8 cellular contexts compared by ENCODE assay signal in genomic region chr6:16238658-16239089, GRCh38. TPM values are rescaled to one million over a fixed set of nuclear protein-coding genes. Genes with fewer than 3 reads are reported as not detected.
A peak's percentile ranks its signal among the peaks of the same experiment; 100 is the strongest.
DNase-seq lines count a peak whose midpoint lies in the region; ATAC-seq and TF ChIP-seq lines count a peak whose summit lies in the region.

No MANE protein-coding gene starts in this region.

- peak overlapping the region; percentile 68 for H3K4me3 ChIP-seq in hepatocyte

- under 1% methylated on average over 20 of the region's 34 CpGs for WGBS in hepatocyte (ENCODE audit: low lambda C conversion rate, missing lambda C conversion rate)

- no peaks in the 10 kb centered on the region for H3K9me3 Mint-ChIP-seq in activated T-helper 17 cell treated with anti-CD3 and anti-CD28 coated beads, Interleukin-2, amount 50 U/mL, for 72 hours
- no peaks in the 10 kb centered on the region for H3K9me3 Mint-ChIP-seq in stimulated activated effector memory CD8-positive, alpha-beta T cell treated with anti-CD3 and anti-CD28 coated beads, Interleukin-12 subunit alpha, Interleukin-12 subunit beta, amount 100 ng/mL, for 72 hours

- peaks cover 13% of the 10 kb centered on the region for H3K4me1 Mint-ChIP-seq in activated T-helper 17 cell treated with anti-CD3 and anti-CD28 coated beads, Interleukin-2, amount 50 U/mL, for 72 hours
- peaks cover 31% of the 10 kb centered on the region for H3K4me1 Mint-ChIP-seq in stimulated activated effector memory CD8-positive, alpha-beta T cell treated with anti-CD3 and anti-CD28 coated beads, Interleukin-12 subunit alpha, Interleukin-12 subunit beta, amount 100 ng/mL, for 72 hours

- no peaks in the 10 kb centered on the region for H3K36me3 Mint-ChIP-seq in activated T-helper 17 cell treated with anti-CD3 and anti-CD28 coated beads, Interleukin-2, amount 50 U/mL, for 72 hours (ENCODE audit: low read depth)
- no peaks in the 10 kb centered on the region for H3K36me3 Mint-ChIP-seq in stimulated activated effector memory CD8-positive, alpha-beta T cell treated with anti-CD3 and anti-CD28 coated beads, Interleukin-12 subunit alpha, Interleukin-12 subunit beta, amount 100 ng/mL, for 72 hours

- DNase-seq in hepatocyte (ENCODE audit: low spot score) (no peak), NOMO-1 treated with DMSO at 0.1 percent for 48 hours (lab: John Stamatoyannopoulos, UW; ENCODE audit: unreplicated experiment) (no peak), NCI-H1092 treated with DMSO at 0.1 percent for 48 hours (lab: John Stamatoyannopoulos, UW) (no peak), A172 (ENCODE audit: low spot score) (no peak)
- peak in 1 of 2 donors; percentile 55 for DNase-seq in stimulated activated effector memory CD8-positive, alpha-beta T cell treated with anti-CD3 and anti-CD28 coated beads, Interleukin-12 subunit alpha, Interleukin-12 subunit beta, amount 100 ng/mL, for 72 hours (ENCODE audit: low spot score in 2 of 2)

- H3K36me3 ChIP-seq in hepatocyte (replicated peaks; ENCODE audit: insufficient read depth, low read depth), result no peaks in the 10 kb centered on the region

- peak overlapping the region; percentile 77 for H3K4me3 Mint-ChIP-seq in activated T-helper 17 cell treated with anti-CD3 and anti-CD28 coated beads, Interleukin-2, amount 50 U/mL, for 72 hours
- peak overlapping the region; percentile 81 for H3K4me3 Mint-ChIP-seq in stimulated activated effector memory CD8-positive, alpha-beta T cell treated with anti-CD3 and anti-CD28 coated beads, Interleukin-12 subunit alpha, Interleukin-12 subunit beta, amount 100 ng/mL, for 72 hours

- no peaks in the 10 kb centered on the region for H3K27me3 ChIP-seq in hepatocyte

- no peaks in the 10 kb centered on the region for H3K79me2 ChIP-seq in hepatocyte

- H3K27ac ChIP-seq in hepatocyte, result no peak overlapping the region

- peak overlapping the region; percentile 84 for H2AFZ ChIP-seq in hepatocyte

- H3K4me1 ChIP-seq in hepatocyte (ENCODE audit: insufficient read depth), result peaks cover 13% of the 10 kb centered on the region

- H3K27ac Mint-ChIP-seq in activated T-helper 17 cell treated with anti-CD3 and anti-CD28 coated beads, Interleukin-2, amount 50 U/mL, for 72 hours, result no peak overlapping the region
- H3K27ac Mint-ChIP-seq in stimulated activated effector memory CD8-positive, alpha-beta T cell treated with anti-CD3 and anti-CD28 coated beads, Interleukin-12 subunit alpha, Interleukin-12 subunit beta, amount 100 ng/mL, for 72 hours, result no peak overlapping the region

- ATAC-seq in GM18502 (IDR thresholded peaks at IDR 0.05; ENCODE audit: poor library complexity, unreplicated experiment), result peak; percentile 16
- ATAC-seq in HG02798 (IDR thresholded peaks at IDR 0.05; ENCODE audit: poor library complexity, unreplicated experiment), result peak; percentile 1
- peak; percentile 23 for ATAC-seq in activated T-helper 17 cell treated with anti-CD3 and anti-CD28 coated beads, Interleukin-2, amount 50 U/mL, for 72 hours (replicated peaks)
- peak; percentile 31 for ATAC-seq in stimulated activated effector memory CD8-positive, alpha-beta T cell treated with anti-CD3 and anti-CD28 coated beads, Interleukin-12 subunit alpha, Interleukin-12 subunit beta, amount 100 ng/mL, for 72 hours

- H3K9me3 ChIP-seq in hepatocyte (ENCODE audit: low read depth), result no peaks in the 10 kb centered on the region

- peaks cover 26% of the 10 kb centered on the region for H3K27me3 Mint-ChIP-seq in activated T-helper 17 cell treated with anti-CD3 and anti-CD28 coated beads, Interleukin-2, amount 50 U/mL, for 72 hours

- H3K9me2 ChIP-seq in hepatocyte (replicated peaks; ENCODE audit: insufficient read depth), result no peaks in the 10 kb centered on the region

- TF ChIP-seq CTCF in hepatocyte (IDR thresholded peaks at IDR 0.05; ENCODE audit: poor library complexity), result peak; percentile 4

- H4K20me1 ChIP-seq in hepatocyte (ENCODE audit: insufficient read depth, poor library complexity, severe bottlenecking), result no peaks in the 10 kb centered on the region

- H3K4me2 ChIP-seq in hepatocyte, result peak overlapping the region; percentile 99

RNA-seq across cellular contexts. Expression of gene GMPR, which starts 0.3 kb away (rescaled TPM):
- under 1 TPM in 1 of 2 donors, not detected in 1; 0.30 TPM for total RNA-seq in activated T-helper 17 cell treated with anti-CD3 and anti-CD28 coated beads, Interleukin-2, amount 50 U/mL, for 72 hours
- 6.1 and 8.7 TPM in 2 replicates for total RNA-seq in hepatocyte
- 16.5 and 16.6 TPM in 2 replicates for polyA plus RNA-seq in hepatocyte
- 6.6 and 9.6 TPM in 2 replicates for total RNA-seq in A172 (2014; rRNA removed; shearing (Covaris generic))
